8 cellular contexts compared by ENCODE assay signal in the genomic region with DNA sequence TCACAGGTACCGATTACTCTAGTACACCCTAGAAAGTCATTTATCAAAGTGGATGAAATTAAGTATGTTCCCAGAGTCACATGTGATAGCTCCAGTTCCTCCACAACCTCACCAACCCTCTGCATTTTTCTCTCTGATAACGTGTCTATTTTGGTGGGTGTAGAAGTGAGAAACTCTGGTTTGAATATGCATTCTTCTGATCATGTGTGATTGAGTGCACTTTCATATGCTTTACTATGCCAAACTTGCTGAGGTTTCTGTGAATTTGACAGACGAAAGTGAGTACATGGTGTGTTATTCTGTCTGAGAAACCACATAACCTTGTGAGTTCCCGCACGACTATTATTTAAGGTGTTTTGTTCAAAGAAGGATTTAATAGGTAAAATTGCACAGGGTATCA.
DNase-seq lines count a peak whose midpoint lies in the region; ATAC-seq lines count a peak whose summit lies in the region.
"Not testable (repeated sequence)": the region's sequence is repeated elsewhere in the genome, so short reads cannot be mapped to it uniquely, and the experiment has no call there.

No MANE protein-coding gene starts in this region.

- not testable (repeated sequence) for DNase-seq in activated T-cell treated with anti-CD3 and anti-CD28 coated beads, Interleukin-2, amount 50 U/mL, for 72 hours; effector memory CD8-positive, alpha-beta T cell; stimulated activated naive CD8-positive, alpha-beta T cell treated with anti-CD3 and anti-CD28 coated beads, Interleukin-15, amount 100 ng/mL, for 72 hours

- not testable (repeated sequence) for H3K27ac Mint-ChIP-seq in activated T-cell treated with anti-CD3 and anti-CD28 coated beads, Interleukin-2, amount 50 U/mL, for 72 hours; effector memory CD8-positive, alpha-beta T cell; stimulated activated naive CD8-positive, alpha-beta T cell treated with anti-CD3 and anti-CD28 coated beads, Interleukin-15, amount 100 ng/mL, for 72 hours

- not testable (repeated sequence) for H3K27me3 Mint-ChIP-seq in activated T-cell treated with anti-CD3 and anti-CD28 coated beads, Interleukin-2, amount 50 U/mL, for 72 hours (ENCODE audit: low read depth); effector memory CD8-positive, alpha-beta T cell; stimulated activated naive CD8-positive, alpha-beta T cell treated with anti-CD3 and anti-CD28 coated beads, Interleukin-15, amount 100 ng/mL, for 72 hours

- ATAC-seq in GM18517 (IDR thresholded peaks at IDR 0.05; ENCODE audit: unreplicated experiment) (peak; percentile 65), GM19452 (IDR thresholded peaks at IDR 0.05; ENCODE audit: unreplicated experiment) (peak; percentile 61), GM21723 (IDR thresholded peaks at IDR 0.05; ENCODE audit: unreplicated experiment) (peak; percentile 60), HG03064 (IDR thresholded peaks at IDR 0.05; ENCODE audit: low read depth, unreplicated experiment) (peak; percentile 60), HG03460 (IDR thresholded peaks at IDR 0.05; ENCODE audit: unreplicated experiment) (peak; percentile 62)
- ATAC-seq in activated T-cell treated with anti-CD3 and anti-CD28 coated beads, Interleukin-2, amount 50 U/mL, for 72 hours (replicated peaks in 1 of 2): peak; percentile 36 to 65
- ATAC-seq in effector memory CD8-positive, alpha-beta T cell (replicated peaks): peak; percentile 33
- peak; percentile 48 for ATAC-seq in stimulated activated naive CD8-positive, alpha-beta T cell treated with anti-CD3 and anti-CD28 coated beads, Interleukin-15, amount 100 ng/mL, for 72 hours

- H3K4me1 Mint-ChIP-seq in activated T-cell treated with anti-CD3 and anti-CD28 coated beads, Interleukin-2, amount 50 U/mL, for 72 hours (ENCODE audit: low read depth); effector memory CD8-positive, alpha-beta T cell (ENCODE audit: low read depth in 2 of 2); stimulated activated naive CD8-positive, alpha-beta T cell treated with anti-CD3 and anti-CD28 coated beads, Interleukin-15, amount 100 ng/mL, for 72 hours: not testable (repeated sequence)

- not testable (repeated sequence) for H3K4me3 Mint-ChIP-seq in activated T-cell treated with anti-CD3 and anti-CD28 coated beads, Interleukin-2, amount 50 U/mL, for 72 hours
- peak overlapping the region in 1 of 2 donors; percentile 10 for H3K4me3 Mint-ChIP-seq in effector memory CD8-positive, alpha-beta T cell
- H3K4me3 Mint-ChIP-seq in stimulated activated naive CD8-positive, alpha-beta T cell treated with anti-CD3 and anti-CD28 coated beads, Interleukin-15, amount 100 ng/mL, for 72 hours: peak overlapping the region in 1 of 2 donors; percentile 45

- H3K36me3 Mint-ChIP-seq in activated T-cell treated with anti-CD3 and anti-CD28 coated beads, Interleukin-2, amount 50 U/mL, for 72 hours (ENCODE audit: insufficient read depth in 2 of 2): peaks cover 2 to 15% of the 10 kb centered on the region in 2 donors
- H3K36me3 Mint-ChIP-seq in effector memory CD8-positive, alpha-beta T cell (ENCODE audit: insufficient read depth): not testable (repeated sequence)

- not testable (repeated sequence) for H3K9me3 Mint-ChIP-seq in activated T-cell treated with anti-CD3 and anti-CD28 coated beads, Interleukin-2, amount 50 U/mL, for 72 hours; effector memory CD8-positive, alpha-beta T cell
- peaks cover 9 to 29% of the 10 kb centered on the region in 2 donors for H3K9me3 Mint-ChIP-seq in stimulated activated naive CD8-positive, alpha-beta T cell treated with anti-CD3 and anti-CD28 coated beads, Interleukin-15, amount 100 ng/mL, for 72 hours
